ENCODE assay signal across 11 cellular contexts in genomic region chr2:61356261-61356957, GRCh38.
DNase-seq lines count a peak whose midpoint lies in the region; ATAC-seq and TF ChIP-seq lines count a peak whose summit lies in the region.
"Had no signal": no experiment of that assay in that cellular context is flagged by ENCODE, and none has a peak within 500 bp of the region (broad histone marks: within the 10 kb centered on the region; RNA-seq: fewer than 3 reads in every experiment).

No MANE protein-coding gene starts in this region.

- TF ChIP-seq CTCF in HEK293 (tag by site-specific recombination; IDR thresholded peaks at IDR 0.05) (no peak), osteoblast (IDR thresholded peaks at IDR 0.05; ENCODE audit: extremely low read depth, low read depth, low read length) (no peak), esophagus squamous epithelium (IDR thresholded peaks at IDR 0.05) (no peak)

- H4K20me1 ChIP-seq in osteoblast (ENCODE audit: insufficient read depth, low read length): peaks cover 42% of the 10 kb centered on the region

- peaks cover 6% of the 10 kb centered on the region for H3K9me3 Mint-ChIP-seq in central memory CD8-positive, alpha-beta T cell

- no peak overlapping the region for H3K4me3 Mint-ChIP-seq in central memory CD8-positive, alpha-beta T cell

- no peak overlapping the region for H2AFZ ChIP-seq in osteoblast (ENCODE audit: low read length)

- H3K36me3 ChIP-seq in HEK293 (ENCODE audit: control insufficient read depth in 2 of 2, insufficient read depth in 1 of 2, low read length in 2 of 2) (peaks cover 3 to 11% of the 10 kb centered on the region in 2 experiments), osteoblast (ENCODE audit: insufficient read depth, low read length) (peaks cover 21% of the 10 kb centered on the region), esophagus squamous epithelium (peaks cover 0 to 31% (median 0%) of the 10 kb centered on the region in 3 donors)

- 55 to 57% methylated on average over 4 of the region's 4 CpGs for WGBS in esophagus squamous epithelium, 2 donors

- H3K9me3 ChIP-seq in HEK293 (ENCODE audit: control insufficient read depth, insufficient read depth, low read depth, low read length) (no peaks in the 10 kb centered on the region), osteoblast (ENCODE audit: low read depth, low read length) (no peaks in the 10 kb centered on the region), esophagus squamous epithelium (peaks cover 0 to 19% (median 13%) of the 10 kb centered on the region in 3 donors)

- H3K79me2 ChIP-seq in osteoblast (ENCODE audit: insufficient read depth, low read length): peaks cover 88% of the 10 kb centered on the region

- H3K27me3 ChIP-seq in osteoblast (ENCODE audit: insufficient read depth, low read length) (no peaks in the 10 kb centered on the region), esophagus squamous epithelium (no peaks in the 10 kb centered on the region)

- CTCF ChIA-PET in HEK293 (lab: Yijun Ruan, JAX): no interaction called here

- intact Hi-C loops in esophagus squamous epithelium (cut with DNase I): no loop called here

- H3K27ac ChIP-seq in HEK293 (ENCODE audit: extremely low read depth, low read depth, low read length) (no peak overlapping the region), osteoblast (ENCODE audit: low read depth, low read length) (peak overlapping the region; percentile 35), esophagus squamous epithelium (peak overlapping the region in 2 of 4 donors; percentile 40 to 53)

- H3K27ac Mint-ChIP-seq in central memory CD8-positive, alpha-beta T cell (ENCODE audit: low read depth): peak overlapping the region; percentile 39

- no peak overlapping the region for H3K4me3 ChIP-seq in HEK293 (ENCODE audit: low read depth, low read length)
- H3K4me3 ChIP-seq in osteoblast (ENCODE audit: insufficient read depth, low read length): no peak overlapping the region
- H3K4me3 ChIP-seq in esophagus squamous epithelium: no peak overlapping the region

- H3K4me1 ChIP-seq in HEK293 (ENCODE audit: control insufficient read depth, insufficient read depth, low read length) (peaks cover 4% of the 10 kb centered on the region; the same call in 1 of the 2 replicates), osteoblast (ENCODE audit: insufficient read depth, low read length) (peaks cover 18% of the 10 kb centered on the region), esophagus squamous epithelium (peaks cover 0 to 25% (median 5%) of the 10 kb centered on the region in 3 donors)

- DNase-seq in EL (peak; percentile 8), osteoblast (ENCODE audit: insufficient read length, low spot score, missing footprints) (no peak), NCI-H1105 (lab: John Stamatoyannopoulos, UW) (no peak), putamen (ENCODE audit: low spot score) (no peak), iPS-NIHi11 (ENCODE audit: low spot score) (no peak), esophagus squamous epithelium (lab: John Stamatoyannopoulos, UW) (no peak)
- no peak for DNase-seq in central memory CD8-positive, alpha-beta T cell (ENCODE audit: low spot score in 2 of 2)
- DNase-seq: activated CD4-positive, alpha-beta T cell treated with anti-CD3 and anti-CD28 coated beads for 4 hours; GF-D8; KG1 had no signal

- H3K4me2 ChIP-seq in osteoblast (ENCODE audit: insufficient read depth, low read length): peak overlapping the region; percentile 63

- peaks cover 64% of the 10 kb centered on the region for H3K4me1 Mint-ChIP-seq in central memory CD8-positive, alpha-beta T cell

- POLR2A ChIA-PET in HEK293 (lab: Yijun Ruan, JAX): no interaction called here

- no peaks in the 10 kb centered on the region for H3K27me3 Mint-ChIP-seq in central memory CD8-positive, alpha-beta T cell

- no peak for ATAC-seq in central memory CD8-positive, alpha-beta T cell (replicated peaks; ENCODE audit: extremely low read depth, poor library complexity, severe bottlenecking)

- H3K36me3 Mint-ChIP-seq in central memory CD8-positive, alpha-beta T cell (ENCODE audit: insufficient read depth): peaks cover 26% of the 10 kb centered on the region

- no peak for TF ChIP-seq POLR2A in esophagus squamous epithelium (IDR thresholded peaks at IDR 0.05)

TF ChIP-seq in HEK293, 187 proteins besides CTCF, POLR2A, EP300 and RAD21:
- no peak for TF ChIP-seq ELK4 (IDR thresholded peaks at IDR 0.05; ENCODE audit: borderline replicate concordance, low read depth, low read length)
- TF ChIP-seq ZSCAN4 (tag by site-specific recombination; IDR thresholded peaks at IDR 0.05): peak; percentile 46; the same call in 1 of the 2 replicates
- TF ChIP-seq ZNF704 (tag by site-specific recombination; IDR thresholded peaks at IDR 0.05): no peak
- no peak for TF ChIP-seq ZNF664 (tag by site-specific recombination; IDR thresholded peaks at IDR 0.05)
TF ChIP-seq in HEK293: peak in this region for 1.
